In the genomic region with DNA sequence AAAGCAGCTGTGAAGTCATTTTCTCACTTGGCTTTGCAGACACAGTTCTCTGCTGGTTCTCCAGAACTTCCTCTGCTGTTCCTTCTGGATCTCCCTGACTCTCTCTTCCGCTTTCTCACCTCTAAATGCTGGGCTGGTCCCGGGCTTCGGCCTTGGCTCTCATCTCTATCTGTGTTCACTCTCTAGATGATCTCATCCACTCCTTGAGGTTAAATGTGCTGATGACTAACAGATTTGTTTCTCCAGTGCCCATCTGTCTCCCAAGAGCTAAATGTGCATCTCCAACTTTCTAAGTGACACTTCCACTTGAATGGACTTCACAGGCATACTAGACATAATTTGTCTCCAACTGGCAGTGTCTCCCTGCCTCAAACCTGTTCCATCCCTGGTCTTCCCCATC, we compare ENCODE assay signal across 12 cellular contexts.
A peak's percentile ranks its signal among the peaks of the same experiment; 100 is the strongest.
DNase-seq lines count a peak whose midpoint lies in the region; ATAC-seq and TF ChIP-seq lines count a peak whose summit lies in the region.
"Had no signal": no experiment of that assay in that cellular context is flagged by ENCODE, and none has a peak within 500 bp of the region (broad histone marks: within the 10 kb centered on the region; RNA-seq: fewer than 3 reads in every experiment).

No MANE protein-coding gene starts in this region.

- no peak overlapping the region for H4K8ac ChIP-seq in IMR-90 (ENCODE audit: low read depth in 2 of 2, low read length in 2 of 2)

- H3K23ac ChIP-seq in IMR-90 (ENCODE audit: low read depth, low read length) = no peak overlapping the region

- dilution Hi-C loops in IMR-90 (cut with HindIII; ENCODE audit: low sequenced_read_pairs, unreplicated experiment) (no loop called here), mammary epithelial cell (cut with HindIII; ENCODE audit: low sequenced_read_pairs) (no loop called here)

- no peak for TF ChIP-seq RAD21 in IMR-90 (IDR thresholded peaks at IDR 0.05; ENCODE audit: low read length)

- no CpG with 5 or more reads among the region's 3 CpGs for WGBS in IMR-90 (ENCODE audit: extremely low coverage in 2 of 2, insufficient read length in 1 of 2), 2 experiments
- 10% methylated on average over 3 of the region's 3 CpGs for WGBS in mammary epithelial cell (ENCODE audit: low coverage, missing lambda C conversion rate)

- H3K14ac ChIP-seq in IMR-90 (replicated peaks; ENCODE audit: low read depth, low read length) = no peak overlapping the region

- TF ChIP-seq CTCF in IMR-90 (conservative IDR thresholded peaks at IDR 0.05; ENCODE audit: low read depth, low read length) = no peak
- no peak for TF ChIP-seq CTCF in mammary epithelial cell (conservative IDR thresholded peaks at IDR 0.05 in 1 of 2, IDR thresholded peaks at IDR 0.05 in 1 of 2; ENCODE audit: extremely low read depth in 1 of 2, insufficient read depth in 1 of 2, low read depth in 1 of 2, low read length in 2 of 2)
- TF ChIP-seq CTCF in mucosa of descending colon (IDR thresholded peaks at IDR 0.05) = no peak
- TF ChIP-seq CTCF in osteocyte (IDR thresholded peaks at IDR 0.05) = no peak

- H3K9me3 ChIP-seq in IMR-90 (ENCODE audit: control insufficient read depth, insufficient read depth, low read length) (no peaks in the 10 kb centered on the region), mammary epithelial cell (replicated peaks; ENCODE audit: insufficient read depth, low read length) (no peaks in the 10 kb centered on the region), mucosa of descending colon (no peaks in the 10 kb centered on the region), Karpas-422 (ENCODE audit: low read length) (no peaks in the 10 kb centered on the region)
- H3K9me3 ChIP-seq: esophagus squamous epithelium had no signal

- H3K79me1 ChIP-seq in IMR-90 (ENCODE audit: low read depth in 1 of 2, low read length in 2 of 2) = no peaks in the 10 kb centered on the region

- H2AK5ac ChIP-seq in IMR-90 (ENCODE audit: low read depth, low read length) = no peak overlapping the region

- TF ChIP-seq POLR2A in IMR-90 (IDR thresholded peaks at IDR 0.05; ENCODE audit: low read depth, low read length) = no peak

- H3K27me3 ChIP-seq in IMR-90 (ENCODE audit: control insufficient read depth, insufficient read depth, low read length) (no peaks in the 10 kb centered on the region), mammary epithelial cell (ENCODE audit: insufficient read depth, low read length) (no peaks in the 10 kb centered on the region), Karpas-422 (ENCODE audit: low read length) (no peaks in the 10 kb centered on the region)
- H3K27me3 ChIP-seq: esophagus squamous epithelium had no signal

- no peak overlapping the region for H3K9ac ChIP-seq in IMR-90 (ENCODE audit: low read depth, low read length)
- H3K9ac ChIP-seq in mammary epithelial cell (ENCODE audit: insufficient read depth, low read length) = no peak overlapping the region
- H3K9ac ChIP-seq in Karpas-422 (ENCODE audit: low read length) = no peak overlapping the region

- H3K36me3 Mint-ChIP-seq in osteocyte (ENCODE audit: unreplicated experiment) = no peaks in the 10 kb centered on the region

- in situ Hi-C loops in IMR-90 (cut with MboI; ENCODE audit: low sequenced_read_pairs) = no loop called here
- in situ Hi-C loops in mammary epithelial cell (cut with MboI; ENCODE audit: low sequenced_read_pairs in 2 of 2) = loop anchor here in 1 of 2 donors (10.0 kb wide), 1 partner anchor 174 kb away; no protein-coding TSS in a partner anchor

- no peak overlapping the region for H2BK20ac ChIP-seq in IMR-90 (ENCODE audit: low read depth, low read length)

- H3K4me3 ChIP-seq in IMR-90 (ENCODE audit: insufficient read depth, low read depth, low read length) = no peak overlapping the region
- H3K4me3 ChIP-seq in mammary epithelial cell (replicated peaks in 1 of 3; ENCODE audit: insufficient read depth in 1 of 3, low read depth in 2 of 3, low read length in 3 of 3) = no peak overlapping the region
- no peak overlapping the region for H3K4me3 ChIP-seq in mucosa of descending colon
- no peak overlapping the region for H3K4me3 ChIP-seq in Karpas-422 (ENCODE audit: low read length)
- H3K4me3 ChIP-seq: esophagus squamous epithelium had no signal

- POLR2A ChIA-PET in IMR-90 (lab: Charles Lee; ENCODE audit: unreplicated experiment) = no interaction called here

- H3K27ac ChIP-seq in IMR-90 (ENCODE audit: insufficient read depth, low read length) (no peak overlapping the region), mammary epithelial cell (ENCODE audit: insufficient read depth, low read depth, low read length) (no peak overlapping the region), Karpas-422 (ENCODE audit: low read length) (no peak overlapping the region)
- H3K27ac ChIP-seq: esophagus squamous epithelium had no signal

- intact Hi-C loops in IMR-90 (cut with micrococcal nuclease) (loop anchor here (5.0 kb wide), 1 partner anchor 44 kb away; no protein-coding TSS in a partner anchor), mammary epithelial cell (cut with micrococcal nuclease) (loop anchor here (10.0 kb wide), 1 partner anchor 396 kb away; no protein-coding TSS in a partner anchor), mucosa of descending colon (cut with DNase I, micrococcal nuclease) (no loop called here)

- no peak overlapping the region for H3K4me3 Mint-ChIP-seq in osteocyte (ENCODE audit: unreplicated experiment)

- H2AFZ ChIP-seq in IMR-90 (replicated peaks; ENCODE audit: low read length, poor library complexity) (no peak overlapping the region), mammary epithelial cell (ENCODE audit: low read depth, low read length) (no peak overlapping the region), Karpas-422 (ENCODE audit: low read length) (no peak overlapping the region)

- H3K9me3 Mint-ChIP-seq in osteocyte (ENCODE audit: unreplicated experiment) = no peaks in the 10 kb centered on the region

- no peak overlapping the region for H3K4ac ChIP-seq in IMR-90 (ENCODE audit: low read depth, low read length)

- H2BK120ac ChIP-seq in IMR-90 (ENCODE audit: low read depth, low read length) = no peak overlapping the region

- H3K36me3 ChIP-seq in IMR-90 (ENCODE audit: control insufficient read depth, insufficient read depth, low read length) (no peaks in the 10 kb centered on the region), mammary epithelial cell (ENCODE audit: insufficient read depth, low read length) (no peaks in the 10 kb centered on the region), mucosa of descending colon (ENCODE audit: low read depth) (no peaks in the 10 kb centered on the region), Karpas-422 (ENCODE audit: insufficient read depth, low read length) (no peaks in the 10 kb centered on the region)
- H3K36me3 ChIP-seq: esophagus squamous epithelium had no signal

- no peaks in the 10 kb centered on the region for H3K9me1 ChIP-seq in IMR-90 (ENCODE audit: insufficient read depth, low read length)

- H4K5ac ChIP-seq in IMR-90 (ENCODE audit: low read depth, low read length) = no peak overlapping the region

- BruUV-seq in IMR-90 (replicated peaks; lab: Mats Ljungman, UMichigan) (no TSS peak), mammary epithelial cell (replicated peaks; lab: Mats Ljungman, UMichigan) (no TSS peak)

- no peak overlapping the region for H2AK9ac ChIP-seq in IMR-90 (replicated peaks; ENCODE audit: low read depth, low read length, poor library complexity)

- H2BK15ac ChIP-seq in IMR-90 (ENCODE audit: low read depth, low read length) = no peak overlapping the region

- H3K27ac Mint-ChIP-seq in osteocyte (ENCODE audit: unreplicated experiment) = no peak overlapping the region

- no peak overlapping the region for H3K18ac ChIP-seq in IMR-90 (ENCODE audit: low read depth, low read length)

- DNase-seq in Daoy (ENCODE audit: low read depth) = peak; percentile 57
- peak; percentile 59 for DNase-seq in IMR-90
- peak; percentile 79 for DNase-seq in mammary epithelial cell
- no peak for DNase-seq in mucosa of descending colon
- DNase-seq in osteocyte (ENCODE audit: extremely low spot score, unreplicated experiment) = no peak
- no peak for DNase-seq in Karpas-422
- DNase-seq in NCI-H2196 treated with DMSO at 0.1 percent for 48 hours (lab: John Stamatoyannopoulos, UW; ENCODE audit: unreplicated experiment) = no peak
- no peak for DNase-seq in NK-92 (lab: John Stamatoyannopoulos, UW; ENCODE audit: unreplicated experiment)
- DNase-seq: activated CD8-positive, alpha-beta memory T cell treated with anti-CD3 and anti-CD28 coated beads, Interleukin-2, amount 50 U/mL, for 4 hours; DMS79 treated with DMSO at 0.1 percent for 48 hours; esophagus squamous epithelium had no signal

- H4K91ac ChIP-seq in IMR-90 (ENCODE audit: insufficient read depth, low read depth, low read length) = no peak overlapping the region

- peaks cover 22% of the 10 kb centered on the region for H3K4me1 Mint-ChIP-seq in osteocyte (ENCODE audit: unreplicated experiment)

- H3K4me1 ChIP-seq in IMR-90 (ENCODE audit: control insufficient read depth, insufficient read depth, low read length) (peaks cover 7% of the 10 kb centered on the region), mammary epithelial cell (ENCODE audit: insufficient read depth, low read length) (peaks cover 43% of the 10 kb centered on the region), mucosa of descending colon (ENCODE audit: low read depth) (peaks cover 4% of the 10 kb centered on the region), Karpas-422 (ENCODE audit: low read length) (peaks cover 5% of the 10 kb centered on the region; the same call in 1 of the 2 replicates)

- H2BK5ac ChIP-seq in IMR-90 (ENCODE audit: low read depth, low read length, poor library complexity, severe bottlenecking) = no peak overlapping the region

- H3K56ac ChIP-seq in IMR-90 (ENCODE audit: extremely low read depth, insufficient read depth, low read length) = no peak overlapping the region

- H3K79me2 ChIP-seq in mammary epithelial cell (ENCODE audit: insufficient read depth, low read length) = peaks cover 2% of the 10 kb centered on the region
- H3K79me2 ChIP-seq in Karpas-422 (ENCODE audit: low read length) = no peaks in the 10 kb centered on the region

- H4K20me1 ChIP-seq in IMR-90 (ENCODE audit: insufficient read depth, low read length) (no peaks in the 10 kb centered on the region), mammary epithelial cell (ENCODE audit: insufficient read depth, low read length) (no peaks in the 10 kb centered on the region), Karpas-422 (ENCODE audit: insufficient read depth, low read depth, low read length) (peaks cover 4% of the 10 kb centered on the region; the same call in 1 of the 2 replicates)

- no peaks in the 10 kb centered on the region for H3K9me2 ChIP-seq in Karpas-422 (replicated peaks; ENCODE audit: insufficient read depth, low read length)

- H3K4me2 ChIP-seq in IMR-90 (ENCODE audit: low read depth, low read length) = no peak overlapping the region
- H3K4me2 ChIP-seq in mammary epithelial cell (ENCODE audit: insufficient read depth, low read depth, low read length) = peak overlapping the region; percentile 22
- no peak overlapping the region for H3K4me2 ChIP-seq in Karpas-422 (ENCODE audit: low read depth, low read length, poor library complexity, severe bottlenecking)

- ATAC-seq in IMR-90 (ENCODE audit: low read depth) (peak; percentile 80), mucosa of descending colon (peak; percentile 31)
- ATAC-seq: Panc1 had no signal

- CTCF ChIA-PET in IMR-90 (lab: Yijun Ruan, JAX) (no interaction called here), mammary epithelial cell (lab: Charles Lee; ENCODE audit: low non-redundant PET) (interaction anchor here (0.6 kb wide), 1 partner anchor 83 kb away, joined by 3 read pairs; no protein-coding TSS in a partner anchor)

- no peaks in the 10 kb centered on the region for H3K27me3 Mint-ChIP-seq in osteocyte (ENCODE audit: unreplicated experiment)

Comparison
In these comparisons a context has a peak if more than half of its experiments do, and no peak if none do; other contexts are left out.
1. DNase-seq: peak in Daoy (single experiment), IMR-90 (single experiment) and mammary epithelial cell (single experiment); none in mucosa of descending colon (0 of 3), osteocyte (single experiment), Karpas-422 (single experiment), NCI-H2196 treated with DMSO at 0.1 percent for 48 hours (single experiment) and NK-92 (single experiment).
2. intact Hi-C loops: an anchor here in IMR-90 (5.0 kb wide) and mammary epithelial cell (10.0 kb wide); none called in mucosa of descending colon.